In genomic region chr6:150632785-150633465, GRCh38 we compare ENCODE assay signal across 9 cellular contexts. TPM values are rescaled to one million over a fixed set of nuclear protein-coding genes. Genes with fewer than 3 reads are reported as not detected.
DNase-seq lines count a peak whose midpoint lies in the region; ATAC-seq and TF ChIP-seq lines count a peak whose summit lies in the region.
"Had no signal": no experiment of that assay in that cellular context is flagged by ENCODE, and none has a peak within 500 bp of the region (broad histone marks: within the 10 kb centered on the region; RNA-seq: fewer than 3 reads in every experiment).

No MANE protein-coding gene starts in this region.

- H3K27me3 Mint-ChIP-seq in naive B cell: no peaks in the 10 kb centered on the region

- TF ChIP-seq CTCF in MM.1S (IDR thresholded peaks at IDR 0.05; ENCODE audit: low read length) (no peak), uterus (IDR thresholded peaks at IDR 0.05) (no peak)

- peaks cover 0 to under 1% of the 10 kb centered on the region in 2 donors for H3K36me3 Mint-ChIP-seq in naive B cell

- no peaks in the 10 kb centered on the region for H3F3A ChIP-seq in MM.1S (ENCODE audit: insufficient read depth, low read length)

- H3K9me2 ChIP-seq in MM.1S (replicated peaks; ENCODE audit: insufficient read depth, low read length): no peaks in the 10 kb centered on the region

- H2AFZ ChIP-seq in MM.1S (ENCODE audit: low read length): peak overlapping the region; percentile 3; the same call in 1 of the 2 replicates

- peak overlapping the region; percentile 49; the same call in 1 of the 2 replicates for H3K4me2 ChIP-seq in MM.1S (ENCODE audit: low read depth, low read length)

- peak; percentile 20 for DNase-seq in MM.1S
- DNase-seq in naive B cell: peak; percentile 68
- no peak for DNase-seq in dermis blood vessel endothelial cell
- DNase-seq in uterus: no peak
- no peak for DNase-seq in Kasumi-1 (lab: John Stamatoyannopoulos, UW)
- DNase-seq: NCI-H187 had no signal

- H3K27ac ChIP-seq in MM.1S (ENCODE audit: low read length): no peak overlapping the region
- H3K27ac ChIP-seq in uterus: no peak overlapping the region

- H3K4me3 ChIP-seq in MM.1S (ENCODE audit: low read length): no peak overlapping the region; the same call in 1 of the 2 replicates
- H3K4me3 ChIP-seq in uterus: no peak overlapping the region

- H3K27me3 ChIP-seq in MM.1S (replicated peaks; ENCODE audit: insufficient read depth, low read length): no peaks in the 10 kb centered on the region; the same call in 1 of the 2 replicates
- no peaks in the 10 kb centered on the region for H3K27me3 ChIP-seq in uterus

- peaks cover 3% of the 10 kb centered on the region; the same call in 1 of the 2 replicates for H3K4me1 ChIP-seq in MM.1S (ENCODE audit: low read length)
- peaks cover 0 to 2% of the 10 kb centered on the region in 2 donors for H3K4me1 ChIP-seq in uterus

- H3K27ac Mint-ChIP-seq in naive B cell: peak overlapping the region; percentile 98 to 100 (median 99)

- H4K20me1 ChIP-seq in MM.1S (ENCODE audit: insufficient read depth, low read length): no peaks in the 10 kb centered on the region

- H3K9me3 Mint-ChIP-seq in naive B cell: no peaks in the 10 kb centered on the region

- H3K9me3 ChIP-seq in MM.1S (replicated peaks; ENCODE audit: insufficient read depth, low read length) (no peaks in the 10 kb centered on the region), uterus (no peaks in the 10 kb centered on the region)

- peak overlapping the region; percentile 94 to 99 (median 98) for H3K4me3 Mint-ChIP-seq in naive B cell

- H3K36me3 ChIP-seq in MM.1S (replicated peaks; ENCODE audit: insufficient read depth, low read length) (no peaks in the 10 kb centered on the region), uterus (no peaks in the 10 kb centered on the region)

- no peaks in the 10 kb centered on the region for H3K79me2 ChIP-seq in MM.1S (ENCODE audit: low read length)

- H3K4me1 Mint-ChIP-seq in naive B cell: peaks cover 79 to 93% (median 92%) of the 10 kb centered on the region in 3 donors

- no peak for TF ChIP-seq POLR2A in uterus (IDR thresholded peaks at IDR 0.05)

- ATAC-seq in GM18498 (IDR thresholded peaks at IDR 0.05; ENCODE audit: unreplicated experiment) (peak; percentile 53), GM21526 (IDR thresholded peaks at IDR 0.05; ENCODE audit: low FRiP score, unreplicated experiment) (peak; percentile 51), naive B cell (ENCODE audit: low read depth in 2 of 2) (peak; percentile 44 to 48), HG03442 (IDR thresholded peaks at IDR 0.05; ENCODE audit: unreplicated experiment) (no peak)

- intact Hi-C loops in uterus (cut with DNase I; ENCODE audit: low total_unique reads): no loop called here

- H3K9ac ChIP-seq in MM.1S (ENCODE audit: low read length): no peak overlapping the region

RNA-seq across cellular contexts. Expression of gene PLEKHG1, which starts 33.2 kb away (rescaled TPM):
- polyA plus RNA-seq in naive B cell (ENCODE audit: low read depth in 6 of 6): 10 to 100 TPM; 38.3 to 82.2 (median 50.0) TPM
- total RNA-seq in dermis blood vessel endothelial cell (42.3 and 74.5 TPM in 2 replicates), uterus (10 to 100 TPM in 3 of 4 donors, 1 to 10 TPM in 1; 7.2 to 50.3 (median 33.0) TPM)

Comparison
In these comparisons a context has a peak if more than half of its experiments do, and no peak if none do; other contexts are left out.
1. DNase-seq: peak in MM.1S (single experiment) and naive B cell (single experiment); none in dermis blood vessel endothelial cell (single experiment), uterus (0 of 2) and Kasumi-1 (0 of 2).